In the genomic region with DNA sequence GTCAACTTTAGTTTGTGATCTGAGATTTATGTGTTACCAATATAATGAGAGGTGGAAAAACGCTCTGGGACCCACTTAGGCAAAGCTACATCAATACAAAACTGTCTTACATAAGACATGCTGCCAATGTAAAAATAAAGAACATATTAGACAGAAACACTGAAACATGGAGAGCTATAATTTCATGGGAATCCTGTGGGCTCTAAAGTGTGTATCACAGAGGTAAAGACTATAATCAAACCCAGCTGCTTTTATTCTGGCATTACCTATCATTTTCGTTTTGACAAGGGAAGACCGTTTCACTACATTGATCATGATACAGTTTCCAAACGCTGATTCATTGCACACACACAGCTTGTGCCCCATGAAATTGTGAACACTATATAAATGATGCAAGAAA, we compare ENCODE assay signal across 24 cellular contexts.
"Had no signal": no experiment of that assay in that cellular context is flagged by ENCODE, and none has a peak within 500 bp of the region (broad histone marks: within the 10 kb centered on the region; RNA-seq: fewer than 3 reads in every experiment).

No MANE protein-coding gene starts in this region.

- H3K27ac ChIP-seq: colonic mucosa, epithelial cell of prostate, esophagus squamous epithelium, gastrocnemius medialis, heart right ventricle, left lung, lower lobe of right lung had no signal

- DNase-seq: colonic mucosa; cortex of kidney; effector CD8-positive, alpha-beta T cell; effector memory CD8-positive, alpha-beta T cell; endodermal cell; erythroblast; esophagus squamous epithelium; foreskin fibroblast; foreskin melanocyte; gastrocnemius medialis; head of caudate nucleus; hippocampal formation; left cardiac atrium; left lung; left ventricle myocardium superior; lower lobe of right lung; mesenchymal stem cell; mucosa of descending colon; naive B cell had no signal

- H3K4me3 ChIP-seq: colonic mucosa, esophagus squamous epithelium, gastrocnemius medialis, heart right ventricle, left lung, lower lobe of right lung, mucosa of descending colon had no signal

- H3K27ac Mint-ChIP-seq: dendritic cell treated with granulocyte-macrophage colony-stimulating factor and Interleukin-4, amounts not matched to agents 40 ng/mL and 50 ng/mL, for 4 days; effector memory CD8-positive, alpha-beta T cell; endodermal cell; mesothelial cell of epicardium; naive B cell had no signal

- H3K36me3 Mint-ChIP-seq: mesothelial cell of epicardium, naive B cell had no signal

- H3K27me3 ChIP-seq: colonic mucosa, esophagus squamous epithelium, gastrocnemius medialis, heart right ventricle, left lung had no signal

- H3K4me1 Mint-ChIP-seq: endodermal cell, mesothelial cell of epicardium, naive B cell had no signal

- H3K9me3 ChIP-seq: colonic mucosa, gastrocnemius medialis had no signal

- H3K27me3 Mint-ChIP-seq: dendritic cell treated with granulocyte-macrophage colony-stimulating factor and Interleukin-4, amounts not matched to agents 40 ng/mL and 50 ng/mL, for 4 days; effector memory CD8-positive, alpha-beta T cell; naive B cell had no signal

- H3K36me3 ChIP-seq: colonic mucosa, esophagus squamous epithelium, gastrocnemius medialis, heart right ventricle, left lung, lower lobe of right lung had no signal

- ATAC-seq: effector memory CD8-positive, alpha-beta T cell; esophagus mucosa; gastrocnemius medialis; heart right ventricle; left cardiac atrium; left lung; left ventricle myocardium superior; lower lobe of right lung; mucosa of descending colon had no signal

- H3K4me3 Mint-ChIP-seq: dendritic cell treated with granulocyte-macrophage colony-stimulating factor and Interleukin-4, amounts not matched to agents 40 ng/mL and 50 ng/mL, for 4 days; effector memory CD8-positive, alpha-beta T cell; endodermal cell; mesothelial cell of epicardium; naive B cell had no signal
